19 cellular contexts compared by ENCODE assay signal in the genomic region with DNA sequence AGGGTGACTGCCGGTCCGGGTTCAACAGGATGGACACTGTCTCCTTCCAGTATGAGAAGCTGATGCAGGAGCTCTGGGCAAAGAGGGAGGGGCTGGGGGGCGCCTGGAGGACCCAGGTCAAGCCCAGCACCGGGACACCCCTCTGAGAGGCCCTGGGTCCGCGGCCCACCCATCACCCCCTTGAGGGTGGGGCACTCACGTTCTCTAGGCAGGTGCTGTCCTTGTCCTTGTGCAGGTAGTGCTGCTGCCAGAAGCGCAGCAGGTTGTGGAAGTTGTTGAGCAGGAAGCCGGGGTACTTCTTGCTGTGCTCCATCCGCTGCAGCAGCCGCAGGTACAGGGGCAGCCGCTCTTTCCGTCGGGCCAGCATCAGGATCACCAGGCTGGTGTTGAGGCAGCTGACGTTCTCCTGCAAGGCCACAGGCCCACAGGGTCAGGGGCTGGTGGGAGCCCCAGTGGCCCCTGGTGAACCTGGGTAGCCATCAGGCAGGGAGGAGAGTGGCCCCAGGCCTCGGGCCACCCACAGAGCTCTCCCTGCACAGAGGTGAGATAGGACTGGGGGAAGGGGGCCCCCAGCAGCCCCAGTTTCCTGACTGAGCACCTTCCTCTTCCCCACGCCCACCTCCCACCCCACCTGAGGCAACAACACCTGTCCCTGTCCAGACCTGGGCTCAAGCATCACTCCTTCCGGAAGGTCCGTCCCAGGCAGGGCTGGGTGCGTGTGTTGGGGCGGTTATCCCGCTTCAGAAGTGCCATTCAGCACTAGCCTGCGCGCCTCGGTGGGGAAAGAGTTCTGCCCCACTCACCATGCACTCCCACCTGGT. TPM values are rescaled to one million over a fixed set of nuclear protein-coding genes. Genes with fewer than 3 reads are reported as not detected.
DNase-seq lines count a peak whose midpoint lies in the region; ATAC-seq and TF ChIP-seq lines count a peak whose summit lies in the region.
"Had no signal": no experiment of that assay in that cellular context is flagged by ENCODE, and none has a peak within 500 bp of the region (broad histone marks: within the 10 kb centered on the region; RNA-seq: fewer than 3 reads in every experiment).

No MANE protein-coding gene starts in this region.

- no peak overlapping the region for H3K4me3 Mint-ChIP-seq in WTC11
- H3K4me3 Mint-ChIP-seq in neural crest cell: no peak overlapping the region
- H3K4me3 Mint-ChIP-seq: CD4-positive, alpha-beta T cell; IgD-negative memory B cell had no signal

- no peaks in the 10 kb centered on the region for H3K27me3 Mint-ChIP-seq in WTC11 (ENCODE audit: low read depth)
- H3K27me3 Mint-ChIP-seq in neural crest cell (ENCODE audit: low read depth): no peaks in the 10 kb centered on the region
- H3K27me3 Mint-ChIP-seq: CD4-positive, alpha-beta T cell; IgD-negative memory B cell had no signal

- intact Hi-C loops in left cardiac atrium (cut with DNase I): no loop called here

- peak; percentile 6 for DNase-seq in WTC11 (ENCODE audit: low spot score)
- peak; percentile 15 for DNase-seq in left cardiac atrium
- no peak for DNase-seq in neural crest cell (ENCODE audit: low read depth, low spot score)
- DNase-seq in substantia nigra (lab: John Stamatoyannopoulos, UW): no peak
- DNase-seq in HPDE6-E6E7 (ENCODE audit: extremely low spot score): no peak
- no peak for DNase-seq in NCI-H1694 treated with DMSO at 0.1 percent for 48 hours (lab: John Stamatoyannopoulos, UW)
- DNase-seq: activated CD8-positive, alpha-beta memory T cell treated with anti-CD3 and anti-CD28 coated beads, Interleukin-2, amount 50 U/mL, for 48 hours; CD4-positive, alpha-beta T cell; cortex of kidney; DMS 273 treated with DMSO at 0.1 percent for 48 hours; midbrain; NCI-H1436; NCI-H2171 treated with DMSO at 0.1 percent for 48 hours; NCI-H526; WERI-Rb-1 had no signal

- H3K9me3 Mint-ChIP-seq in WTC11 (no peaks in the 10 kb centered on the region), neural crest cell (no peaks in the 10 kb centered on the region)
- H3K9me3 Mint-ChIP-seq: CD4-positive, alpha-beta T cell; IgD-negative memory B cell had no signal

- CTCF ChIA-PET in WTC11 (lab: Charles Lee): interaction anchor here (1.0 to 7.3 kb wide), 2 partner anchors 9 to 130 kb away, joined by 3 to 152 read pairs; a partner anchor contains a TSS

- ATAC-seq in WTC11 (no peak), left cardiac atrium (no peak), HG03159 (IDR thresholded peaks at IDR 0.05; ENCODE audit: unreplicated experiment) (no peak)
- ATAC-seq: SK-N-SH treated with all-trans-retinoic acid at 6 μM for 48 hours had no signal

- POLR2A ChIA-PET in WTC11 (lab: Charles Lee): no interaction called here

- TF ChIP-seq CTCF in WTC11 (IDR thresholded peaks at IDR 0.05) (no peak), neural crest cell (conservative IDR thresholded peaks at IDR 0.05) (no peak)

- H3K36me3 Mint-ChIP-seq in WTC11: peaks cover 54% of the 10 kb centered on the region
- H3K36me3 Mint-ChIP-seq in neural crest cell (ENCODE audit: low read depth): peaks cover 21% of the 10 kb centered on the region

- H3K27ac Mint-ChIP-seq in WTC11: no peak overlapping the region
- peak overlapping the region; percentile 81 for H3K27ac Mint-ChIP-seq in neural crest cell (ENCODE audit: unreplicated experiment)
- H3K27ac Mint-ChIP-seq: CD4-positive, alpha-beta T cell had no signal

- H3K27ac ChIP-seq in substantia nigra (ENCODE audit: low read depth, low read length, poor library complexity, severe bottlenecking): peak overlapping the region; percentile 30
- H3K27ac ChIP-seq: WERI-Rb-1 had no signal

- H3K4me1 Mint-ChIP-seq in WTC11 (no peaks in the 10 kb centered on the region), neural crest cell (no peaks in the 10 kb centered on the region)

TF ChIP-seq in WTC11, 78 proteins besides CTCF, POLR2A, EP300 and RAD21 (continues in another document):
- TF ChIP-seq, protein P1, sequence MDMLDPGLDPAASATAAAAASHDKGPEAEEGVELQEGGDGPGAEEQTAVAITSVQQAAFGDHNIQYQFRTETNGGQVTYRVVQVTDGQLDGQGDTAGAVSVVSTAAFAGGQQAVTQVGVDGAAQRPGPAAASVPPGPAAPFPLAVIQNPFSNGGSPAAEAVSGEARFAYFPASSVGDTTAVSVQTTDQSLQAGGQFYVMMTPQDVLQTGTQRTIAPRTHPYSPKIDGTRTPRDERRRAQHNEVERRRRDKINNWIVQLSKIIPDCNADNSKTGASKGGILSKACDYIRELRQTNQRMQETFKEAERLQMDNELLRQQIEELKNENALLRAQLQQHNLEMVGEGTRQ (CRISPR knock-in tag; IDR thresholded peaks at IDR 0.05): no peak
- TF ChIP-seq ZNF423 (CRISPR knock-in tag; IDR thresholded peaks at IDR 0.05) (no peak), TEAD1 (CRISPR knock-in tag; IDR thresholded peaks at IDR 0.05) (no peak), SMAD3 (CRISPR knock-in tag; IDR thresholded peaks at IDR 0.05; ENCODE audit: borderline replicate concordance) (no peak), NFE2L1 (CRISPR knock-in tag; IDR thresholded peaks at IDR 0.05) (no peak)
- TF ChIP-seq, protein P2, sequence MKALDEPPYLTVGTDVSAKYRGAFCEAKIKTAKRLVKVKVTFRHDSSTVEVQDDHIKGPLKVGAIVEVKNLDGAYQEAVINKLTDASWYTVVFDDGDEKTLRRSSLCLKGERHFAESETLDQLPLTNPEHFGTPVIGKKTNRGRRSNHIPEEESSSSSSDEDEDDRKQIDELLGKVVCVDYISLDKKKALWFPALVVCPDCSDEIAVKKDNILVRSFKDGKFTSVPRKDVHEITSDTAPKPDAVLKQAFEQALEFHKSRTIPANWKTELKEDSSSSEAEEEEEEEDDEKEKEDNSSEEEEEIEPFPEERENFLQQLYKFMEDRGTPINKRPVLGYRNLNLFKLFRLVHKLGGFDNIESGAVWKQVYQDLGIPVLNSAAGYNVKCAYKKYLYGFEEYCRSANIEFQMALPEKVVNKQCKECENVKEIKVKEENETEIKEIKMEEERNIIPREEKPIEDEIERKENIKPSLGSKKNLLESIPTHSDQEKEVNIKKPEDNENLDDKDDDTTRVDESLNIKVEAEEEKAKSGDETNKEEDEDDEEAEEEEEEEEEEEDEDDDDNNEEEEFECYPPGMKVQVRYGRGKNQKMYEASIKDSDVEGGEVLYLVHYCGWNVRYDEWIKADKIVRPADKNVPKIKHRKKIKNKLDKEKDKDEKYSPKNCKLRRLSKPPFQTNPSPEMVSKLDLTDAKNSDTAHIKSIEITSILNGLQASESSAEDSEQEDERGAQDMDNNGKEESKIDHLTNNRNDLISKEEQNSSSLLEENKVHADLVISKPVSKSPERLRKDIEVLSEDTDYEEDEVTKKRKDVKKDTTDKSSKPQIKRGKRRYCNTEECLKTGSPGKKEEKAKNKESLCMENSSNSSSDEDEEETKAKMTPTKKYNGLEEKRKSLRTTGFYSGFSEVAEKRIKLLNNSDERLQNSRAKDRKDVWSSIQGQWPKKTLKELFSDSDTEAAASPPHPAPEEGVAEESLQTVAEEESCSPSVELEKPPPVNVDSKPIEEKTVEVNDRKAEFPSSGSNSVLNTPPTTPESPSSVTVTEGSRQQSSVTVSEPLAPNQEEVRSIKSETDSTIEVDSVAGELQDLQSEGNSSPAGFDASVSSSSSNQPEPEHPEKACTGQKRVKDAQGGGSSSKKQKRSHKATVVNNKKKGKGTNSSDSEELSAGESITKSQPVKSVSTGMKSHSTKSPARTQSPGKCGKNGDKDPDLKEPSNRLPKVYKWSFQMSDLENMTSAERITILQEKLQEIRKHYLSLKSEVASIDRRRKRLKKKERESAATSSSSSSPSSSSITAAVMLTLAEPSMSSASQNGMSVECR (CRISPR knock-in tag; IDR thresholded peaks at IDR 0.05; ENCODE audit: borderline replicate concordance): no peak
- TF ChIP-seq, protein P3, sequence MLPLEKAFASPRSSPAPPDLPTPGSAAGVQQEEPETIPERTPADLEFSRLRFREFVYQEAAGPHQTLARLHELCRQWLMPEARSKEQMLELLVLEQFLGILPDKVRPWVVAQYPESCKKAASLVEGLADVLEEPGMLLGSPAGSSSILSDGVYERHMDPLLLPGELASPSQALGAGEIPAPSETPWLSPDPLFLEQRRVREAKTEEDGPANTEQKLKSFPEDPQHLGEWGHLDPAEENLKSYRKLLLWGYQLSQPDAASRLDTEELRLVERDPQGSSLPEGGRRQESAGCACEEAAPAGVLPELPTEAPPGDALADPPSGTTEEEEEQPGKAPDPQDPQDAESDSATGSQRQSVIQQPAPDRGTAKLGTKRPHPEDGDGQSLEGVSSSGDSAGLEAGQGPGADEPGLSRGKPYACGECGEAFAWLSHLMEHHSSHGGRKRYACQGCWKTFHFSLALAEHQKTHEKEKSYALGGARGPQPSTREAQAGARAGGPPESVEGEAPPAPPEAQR (CRISPR knock-in tag; IDR thresholded peaks at IDR 0.05): no peak

RNA-seq across cellular contexts. Expression of a gene that starts 47.8 kb away (rescaled TPM):
- total RNA-seq in WTC11 (2021) (0.66 to 1.0 TPM (median 0.98 TPM) in 3 replicates), left cardiac atrium (10 to 100 TPM; 82.3 to 89.0 TPM), neural crest cell (0.55 and 0.77 TPM in 2 replicates)
- total RNA-seq: RPMI7951 had no signal

RNA-seq across cellular contexts. Expression of a gene that starts 47.8 kb away (rescaled TPM):
- total RNA-seq in WTC11 (2021) (40.7 to 47.3 TPM (median 46.7 TPM) in 3 replicates), left cardiac atrium (10 to 100 TPM; 20.1 to 27.2 TPM), neural crest cell (78.8 and 84.5 TPM in 2 replicates)

Comparison
In these comparisons a context has a peak if more than half of its experiments do, and no peak if none do; other contexts are left out.
1. DNase-seq: peak in WTC11 (single experiment) and left cardiac atrium (single experiment); none in neural crest cell (single experiment), substantia nigra (0 of 49), HPDE6-E6E7 (single experiment) and NCI-H1694 treated with DMSO at 0.1 percent for 48 hours (single experiment).
2. RNA of a gene that starts 47.8 kb away (total RNA-seq): 82.3 to 89.0 TPM in left cardiac atrium; 0.66 to 1.0 TPM in WTC11 and 0.55 to 0.77 TPM in neural crest cell; every median in the first group is over 10 times any median in the second.